Comparison of ENCODE assay signal across 16 cellular contexts in the genomic region with DNA sequence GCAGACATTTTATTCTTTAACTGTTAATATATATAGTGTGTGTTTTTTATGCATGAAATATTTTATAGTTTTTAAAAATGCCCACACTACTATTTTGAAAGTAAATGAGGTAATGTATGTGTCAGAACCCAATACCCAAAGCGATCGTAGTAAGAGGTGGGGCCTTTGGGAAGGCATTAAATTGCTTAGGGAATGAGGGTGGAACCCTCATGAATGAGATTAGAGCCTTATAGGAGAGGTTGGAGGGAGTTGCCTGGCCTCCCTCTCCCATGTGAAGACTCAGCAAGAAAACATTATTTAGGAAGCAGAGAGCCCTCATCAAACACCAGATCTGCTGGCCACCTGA. TPM values are rescaled to one million over a fixed set of nuclear protein-coding genes. Genes with fewer than 3 reads are reported as not detected.
A peak's percentile ranks its signal among the peaks of the same experiment; 100 is the strongest.
DNase-seq lines count a peak whose midpoint lies in the region; ATAC-seq and TF ChIP-seq lines count a peak whose summit lies in the region.
"Had no signal": no experiment of that assay in that cellular context is flagged by ENCODE, and none has a peak within 500 bp of the region (broad histone marks: within the 10 kb centered on the region; RNA-seq: fewer than 3 reads in every experiment).

No MANE protein-coding gene starts in this region.

- no peaks in the 10 kb centered on the region for H3K9me3 Mint-ChIP-seq in activated CD8-positive, alpha-beta T cell treated with anti-CD3 and anti-CD28 coated beads, Interleukin-2, amount 10 ng/mL, durations not matched to agents 7 days and 5 days (ENCODE audit: insufficient read depth)
- no peaks in the 10 kb centered on the region for H3K9me3 Mint-ChIP-seq in activated CD8-positive, alpha-beta T cell treated with anti-CD3 and anti-CD28 coated beads for 36 hours
- H3K9me3 Mint-ChIP-seq: activated naive CD4-positive, alpha-beta T cell treated with anti-CD3 and anti-CD28 coated beads, Interleukin-2, amount 50 U/mL, for 24 hours; natural killer cell had no signal

- H3K4me3 Mint-ChIP-seq in activated CD8-positive, alpha-beta T cell treated with anti-CD3 and anti-CD28 coated beads, Interleukin-2, amount 10 ng/mL, durations not matched to agents 7 days and 5 days: no peak overlapping the region
- H3K4me3 Mint-ChIP-seq in activated CD8-positive, alpha-beta T cell treated with anti-CD3 and anti-CD28 coated beads for 36 hours: no peak overlapping the region
- H3K4me3 Mint-ChIP-seq: activated naive CD4-positive, alpha-beta T cell treated with anti-CD3 and anti-CD28 coated beads, Interleukin-2, amount 50 U/mL, for 24 hours; B cell; natural killer cell had no signal

- no peaks in the 10 kb centered on the region for H3K27me3 Mint-ChIP-seq in activated CD8-positive, alpha-beta T cell treated with anti-CD3 and anti-CD28 coated beads, Interleukin-2, amount 10 ng/mL, durations not matched to agents 7 days and 5 days (ENCODE audit: low read depth)
- no peaks in the 10 kb centered on the region for H3K27me3 Mint-ChIP-seq in activated CD8-positive, alpha-beta T cell treated with anti-CD3 and anti-CD28 coated beads for 36 hours
- H3K27me3 Mint-ChIP-seq: activated naive CD4-positive, alpha-beta T cell treated with anti-CD3 and anti-CD28 coated beads, Interleukin-2, amount 50 U/mL, for 24 hours; B cell had no signal

- H3K27ac ChIP-seq in ascending aorta: peak overlapping the region; percentile 61 to 91
- H3K27ac ChIP-seq in transverse colon: peak overlapping the region; percentile 10 to 39 (median 18)
- H3K27ac ChIP-seq: SJCRH30 had no signal

- peaks cover 10 to 23% of the 10 kb centered on the region in 2 donors for H3K4me1 ChIP-seq in ascending aorta
- peaks cover 28% of the 10 kb centered on the region for H3K4me1 ChIP-seq in mucosa of descending colon (ENCODE audit: low read depth)
- H3K4me1 ChIP-seq in transverse colon: peaks cover 0 to 35% (median 13%) of the 10 kb centered on the region in 4 donors

- DNase-seq in activated CD8-positive, alpha-beta T cell treated with anti-CD3 and anti-CD28 coated beads, Interleukin-2, amount 10 ng/mL, durations not matched to agents 7 days and 5 days: no peak
- no peak for DNase-seq in activated CD8-positive, alpha-beta T cell treated with anti-CD3 and anti-CD28 coated beads for 36 hours
- DNase-seq in ascending aorta (ENCODE audit: low spot score in 2 of 2) (no peak), mucosa of descending colon (no peak), transverse colon (no peak), GM19240 (ENCODE audit: insufficient read length, low spot score) (no peak)
- no peak for DNase-seq in activated CD8-positive, alpha-beta memory T cell treated with anti-CD3 and anti-CD28 coated beads, Interleukin-2, amount 50 U/mL, for 4 hours
- DNase-seq: activated CD4-positive, alpha-beta T cell treated with anti-CD3 and anti-CD28 coated beads, Interleukin-2, amount 50 U/mL, for 4 hours; cortex of kidney; natural killer cell; NCI-H526; SJCRH30; stimulated activated CD8-positive, alpha-beta memory T cell treated with anti-CD3 and anti-CD28 coated beads, Interleukin-4, amount 100 ng/mL, for 48 hours had no signal

- intact Hi-C loops in activated CD8-positive, alpha-beta T cell treated with anti-CD3 and anti-CD28 coated beads for 36 hours (cut with micrococcal nuclease): no loop called here
- intact Hi-C loops in ascending aorta (cut with DNase I): loop anchor here (10.0 kb wide), 1 partner anchor 393 kb away; a partner anchor contains a TSS
- intact Hi-C loops in mucosa of descending colon (cut with DNase I, micrococcal nuclease): no loop called here
- intact Hi-C loops in transverse colon (cut with DNase I; ENCODE audit: low total_unique reads): loop anchor here (10.0 kb wide), 1 partner anchor 443 kb away; no protein-coding TSS in a partner anchor

- in situ Hi-C loops in transverse colon (cut with MboI; ENCODE audit: low pct_ligation_motif_present in 1 of 4, low pct_unique_long_range_greater_than_20kb in 1 of 4, low sequenced_read_pairs in 3 of 4): no loop called here

- no peak overlapping the region for H3K4me3 ChIP-seq in ascending aorta
- H3K4me3 ChIP-seq in mucosa of descending colon: no peak overlapping the region
- no peak overlapping the region for H3K4me3 ChIP-seq in transverse colon
- H3K4me3 ChIP-seq: SJCRH30 had no signal

- CTCF ChIA-PET in activated CD8-positive, alpha-beta T cell treated with anti-CD3 and anti-CD28 coated beads, Interleukin-2, amount 10 ng/mL, durations not matched to agents 7 days and 5 days (lab: Charles Lee): no interaction called here
- CTCF ChIA-PET in activated CD8-positive, alpha-beta T cell treated with anti-CD3 and anti-CD28 coated beads for 36 hours (lab: Charles Lee): interaction anchor here (1.0 kb wide), 1 partner anchor 33 kb away, joined by 3 read pairs; no protein-coding TSS in a partner anchor

- 43 to 50% methylated on average over 2 of the region's 2 CpGs for WGBS in transverse colon (ENCODE audit: low coverage in 1 of 2), 2 donors

- H3K36me3 ChIP-seq in ascending aorta: peaks cover 0 to 11% of the 10 kb centered on the region in 2 donors
- H3K36me3 ChIP-seq in mucosa of descending colon (ENCODE audit: low read depth): no peaks in the 10 kb centered on the region
- H3K36me3 ChIP-seq in transverse colon: no peaks in the 10 kb centered on the region

- no peak for ATAC-seq in activated CD8-positive, alpha-beta T cell treated with anti-CD3 and anti-CD28 coated beads, Interleukin-2, amount 10 ng/mL, durations not matched to agents 7 days and 5 days
- ATAC-seq in activated CD8-positive, alpha-beta T cell treated with anti-CD3 and anti-CD28 coated beads for 36 hours: no peak
- ATAC-seq in mucosa of descending colon (peak; percentile 71), HG02973 (IDR thresholded peaks at IDR 0.05; ENCODE audit: unreplicated experiment) (no peak)
- ATAC-seq: natural killer cell had no signal

- POLR2A ChIA-PET in activated CD8-positive, alpha-beta T cell treated with anti-CD3 and anti-CD28 coated beads, Interleukin-2, amount 10 ng/mL, durations not matched to agents 7 days and 5 days (lab: Charles Lee): no interaction called here
- POLR2A ChIA-PET in activated CD8-positive, alpha-beta T cell treated with anti-CD3 and anti-CD28 coated beads for 36 hours (lab: Charles Lee): interaction anchor here (1.8 kb wide), 1 partner anchor 22 kb away, joined by 6 read pairs; a partner anchor contains a TSS

- peak overlapping the region; percentile 26 for H3K27ac Mint-ChIP-seq in activated CD8-positive, alpha-beta T cell treated with anti-CD3 and anti-CD28 coated beads, Interleukin-2, amount 10 ng/mL, durations not matched to agents 7 days and 5 days
- H3K27ac Mint-ChIP-seq in activated CD8-positive, alpha-beta T cell treated with anti-CD3 and anti-CD28 coated beads for 36 hours: no peak overlapping the region
- H3K27ac Mint-ChIP-seq: activated naive CD4-positive, alpha-beta T cell treated with anti-CD3 and anti-CD28 coated beads, Interleukin-2, amount 50 U/mL, for 24 hours; B cell; natural killer cell had no signal

- H3K36me3 Mint-ChIP-seq in activated CD8-positive, alpha-beta T cell treated with anti-CD3 and anti-CD28 coated beads, Interleukin-2, amount 10 ng/mL, durations not matched to agents 7 days and 5 days (ENCODE audit: low read depth): peaks cover 4% of the 10 kb centered on the region
- H3K36me3 Mint-ChIP-seq in activated CD8-positive, alpha-beta T cell treated with anti-CD3 and anti-CD28 coated beads for 36 hours (ENCODE audit: low read depth): peaks cover 4% of the 10 kb centered on the region
- H3K36me3 Mint-ChIP-seq: activated naive CD4-positive, alpha-beta T cell treated with anti-CD3 and anti-CD28 coated beads, Interleukin-2, amount 50 U/mL, for 24 hours; natural killer cell had no signal

- no peaks in the 10 kb centered on the region for H3K4me1 Mint-ChIP-seq in activated CD8-positive, alpha-beta T cell treated with anti-CD3 and anti-CD28 coated beads, Interleukin-2, amount 10 ng/mL, durations not matched to agents 7 days and 5 days (ENCODE audit: low read depth)
- H3K4me1 Mint-ChIP-seq in activated CD8-positive, alpha-beta T cell treated with anti-CD3 and anti-CD28 coated beads for 36 hours (ENCODE audit: low read depth): no peaks in the 10 kb centered on the region
- H3K4me1 Mint-ChIP-seq: activated naive CD4-positive, alpha-beta T cell treated with anti-CD3 and anti-CD28 coated beads, Interleukin-2, amount 50 U/mL, for 24 hours; B cell; natural killer cell had no signal

- no peaks in the 10 kb centered on the region for H3K27me3 ChIP-seq in ascending aorta
- H3K27me3 ChIP-seq in transverse colon: no peaks in the 10 kb centered on the region
- H3K27me3 ChIP-seq: SJCRH30 had no signal

- H3K9me3 ChIP-seq in ascending aorta (no peaks in the 10 kb centered on the region), mucosa of descending colon (no peaks in the 10 kb centered on the region), transverse colon (no peaks in the 10 kb centered on the region)
- H3K9me3 ChIP-seq: SJCRH30 had no signal

- TF ChIP-seq POLR2A in transverse colon (IDR thresholded peaks at IDR 0.05): no peak

- TF ChIP-seq CTCF in activated CD8-positive, alpha-beta T cell treated with anti-CD3 and anti-CD28 coated beads for 36 hours (IDR thresholded peaks at IDR 0.05): no peak
- TF ChIP-seq CTCF in ascending aorta (IDR thresholded peaks at IDR 0.05) (no peak), mucosa of descending colon (IDR thresholded peaks at IDR 0.05) (no peak), transverse colon (IDR thresholded peaks at IDR 0.05) (no peak)

- no peak for TF ChIP-seq EP300 in transverse colon (IDR thresholded peaks at IDR 0.05; ENCODE audit: low read depth)

RNA-seq across cellular contexts. Expression of a gene that starts 11.1 kb away (rescaled TPM):
- total RNA-seq in activated CD8-positive, alpha-beta T cell treated with anti-CD3 and anti-CD28 coated beads, Interleukin-2, amount 10 ng/mL, durations not matched to agents 7 days and 5 days: under 1 TPM; 0.26 to 0.31 TPM
- total RNA-seq in activated CD8-positive, alpha-beta T cell treated with anti-CD3 and anti-CD28 coated beads for 36 hours: under 1 TPM; 0.16 to 0.77 TPM
- total RNA-seq in ascending aorta: not detected
- total RNA-seq in mucosa of descending colon: 1 to 10 TPM in 1 of 3 donors, under 1 TPM in 2; 0.25 to 1.7 (median 0.49) TPM
- under 1 TPM in 2 of 4 donors, not detected in 2; 0.27 to 0.32 TPM for total RNA-seq in transverse colon
- total RNA-seq: SJCRH30 had no signal

RNA-seq across cellular contexts. Expression of a gene that starts 22.6 kb away (rescaled TPM):
- 1,000 to 10,000 TPM; 2,820 to 2,871 TPM for total RNA-seq in activated CD8-positive, alpha-beta T cell treated with anti-CD3 and anti-CD28 coated beads, Interleukin-2, amount 10 ng/mL, durations not matched to agents 7 days and 5 days
- total RNA-seq in activated CD8-positive, alpha-beta T cell treated with anti-CD3 and anti-CD28 coated beads for 36 hours: 1,000 to 10,000 TPM; 4,906 to 4,954 TPM
- total RNA-seq in ascending aorta: 511 TPM
- 1,000 to 10,000 TPM; 1,703 to 2,122 (median 2,056) TPM for total RNA-seq in mucosa of descending colon
- 1,000 to 10,000 TPM in 1 of 4 donors, 100 to 1,000 TPM in 3; 492 to 1,045 (median 813) TPM for total RNA-seq in transverse colon

Comparison
In these comparisons a context has a peak if more than half of its experiments do, and no peak if none do; other contexts are left out.
1. intact Hi-C loops: an anchor here in ascending aorta (10.0 kb wide) and transverse colon (10.0 kb wide); none called in activated CD8-positive, alpha-beta T cell treated with anti-CD3 and anti-CD28 coated beads for 36 hours and mucosa of descending colon.